ENCODE assay signal across 24 cellular contexts in genomic region chr17:3982541-3983017, GRCh38. TPM values are rescaled to one million over a fixed set of nuclear protein-coding genes. Genes with fewer than 3 reads are reported as not detected.
"Had no signal": no experiment of that assay in that cellular context is flagged by ENCODE, and none has a peak within 500 bp of the region (broad histone marks: within the 10 kb centered on the region; RNA-seq: fewer than 3 reads in every experiment).

No MANE protein-coding gene starts in this region.

- H3K27ac Mint-ChIP-seq: activated CD8-positive, alpha-beta T cell treated with anti-CD3 and anti-CD28 coated beads, Interleukin-2, amount 10 ng/mL, durations not matched to agents 7 days and 5 days; activated naive CD8-positive, alpha-beta T cell; memory B cell; nephron progenitor cell; stimulated activated memory B cell treated with anti-CD40 and anti-IgM and Interleukin-4, amounts not matched to agents 10 μg/mL and 1 μg/mL and 100 μg/mL, for 72 hours had no signal

- H3K27ac ChIP-seq: foreskin keratinocyte, stomach, suprapubic skin, vagina, VCaP had no signal

- H3K9me3 ChIP-seq: suprapubic skin, vagina had no signal

- H3K9me3 Mint-ChIP-seq: memory B cell; stimulated activated memory B cell treated with anti-CD40 and anti-IgM and Interleukin-4, amounts not matched to agents 10 μg/mL and 1 μg/mL and 100 μg/mL, for 72 hours had no signal

- DNase-seq: activated CD4-positive, alpha-beta T cell treated with anti-CD3 and anti-CD28 coated beads, Interleukin-2, amount 50 U/mL, for 1 hour; activated CD8-positive, alpha-beta T cell treated with anti-CD3 and anti-CD28 coated beads, Interleukin-2, amount 10 ng/mL, durations not matched to agents 7 days and 5 days; activated gamma-delta T cell treated with Interleukin-2 at 50 U/mL for 16 hours; activated T-cell treated with anti-CD3 and anti-CD28 coated beads, Interleukin-2, amount 50 U/mL, for 1 hour; amniotic stem cell; dermis blood vessel endothelial cell; effector memory CD4-positive, alpha-beta T cell; foreskin keratinocyte; glutamatergic neuron; hippocampal formation; nephron progenitor cell; nucleus accumbens; small intestine; stimulated activated CD4-positive, alpha-beta T cell treated with anti-CD3 and anti-CD28 coated beads, Interleukin-15, amount 100 ng/mL, for 24 hours; stomach; trophoblast cell had no signal

- H3K27me3 ChIP-seq: vagina had no signal

- H3K4me3 ChIP-seq: stomach, suprapubic skin, vagina had no signal

- H3K4me1 ChIP-seq: foreskin keratinocyte, vagina had no signal

- H3K36me3 ChIP-seq: stomach, suprapubic skin, vagina had no signal

- H3K4me3 Mint-ChIP-seq: activated CD8-positive, alpha-beta T cell treated with anti-CD3 and anti-CD28 coated beads, Interleukin-2, amount 10 ng/mL, durations not matched to agents 7 days and 5 days; activated naive CD8-positive, alpha-beta T cell; memory B cell; nephron progenitor cell; stimulated activated memory B cell treated with anti-CD40 and anti-IgM and Interleukin-4, amounts not matched to agents 10 μg/mL and 1 μg/mL and 100 μg/mL, for 72 hours had no signal

- H3K36me3 Mint-ChIP-seq: activated naive CD8-positive, alpha-beta T cell; memory B cell; stimulated activated memory B cell treated with anti-CD40 and anti-IgM and Interleukin-4, amounts not matched to agents 10 μg/mL and 1 μg/mL and 100 μg/mL, for 72 hours had no signal

- ATAC-seq: activated CD4-positive, CD25-positive, alpha-beta regulatory T cell treated with anti-CD3 and anti-CD28 coated beads, Interleukin-2, amount 50 U/mL, for 24 hours; activated CD8-positive, alpha-beta T cell treated with anti-CD3 and anti-CD28 coated beads, Interleukin-2, amount 10 ng/mL, durations not matched to agents 7 days and 5 days; foreskin keratinocyte; sciatic nerve; stimulated activated memory B cell treated with anti-CD40 and anti-IgM and Interleukin-4, amounts not matched to agents 10 μg/mL and 1 μg/mL and 100 μg/mL, for 72 hours had no signal

- H3K27me3 Mint-ChIP-seq: activated naive CD8-positive, alpha-beta T cell had no signal

RNA-seq across cellular contexts. Expression of gene ATP2A3, which starts 18.3 kb away (rescaled TPM):
- total RNA-seq: dermis blood vessel endothelial cell had no signal
